30 cellular contexts compared by ENCODE assay signal in the genomic region with DNA sequence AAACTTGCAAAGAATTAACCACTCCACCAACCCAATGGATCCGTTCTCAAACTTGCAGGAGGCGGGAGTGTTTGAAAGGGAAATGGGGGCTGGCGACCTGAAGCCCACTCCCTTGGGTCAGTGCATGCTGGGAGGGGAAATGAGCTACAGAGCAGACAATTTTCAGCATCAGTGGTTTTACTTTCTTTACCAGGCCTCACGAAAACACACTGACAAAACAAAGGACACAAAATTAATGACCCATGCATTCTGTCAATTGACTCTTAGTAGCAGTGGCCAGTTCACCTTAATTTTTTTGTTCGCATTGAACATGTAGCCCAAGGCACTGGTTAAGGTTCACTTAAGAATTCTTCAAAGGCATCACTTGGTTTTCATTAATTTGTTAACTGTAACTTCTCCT.
"Had no signal": no experiment of that assay in that cellular context is flagged by ENCODE, and none has a peak within 500 bp of the region (broad histone marks: within the 10 kb centered on the region; RNA-seq: fewer than 3 reads in every experiment).

No MANE protein-coding gene starts in this region.

- H3K36me3 Mint-ChIP-seq: activated naive CD8-positive, alpha-beta T cell; naive thymus-derived CD4-positive, alpha-beta T cell; stimulated activated memory B cell treated with anti-CD40 and anti-IgM and Interleukin-4, amounts not matched to agents 10 μg/mL and 1 μg/mL and 100 μg/mL, for 72 hours had no signal

- ATAC-seq: activated CD4-positive, alpha-beta T cell treated with anti-CD3 and anti-CD28 coated beads for 36 hours; heart right ventricle; left lung; naive thymus-derived CD4-positive, alpha-beta T cell; stimulated activated memory B cell treated with anti-CD40 and anti-IgM and Interleukin-4, amounts not matched to agents 10 μg/mL and 1 μg/mL and 100 μg/mL, for 72 hours had no signal

- H3K4me2 ChIP-seq: smooth muscle cell had no signal

- H3K4me1 Mint-ChIP-seq: activated CD4-positive, alpha-beta T cell treated with anti-CD3 and anti-CD28 coated beads for 36 hours; naive thymus-derived CD4-positive, alpha-beta T cell; stimulated activated memory B cell treated with anti-CD40 and anti-IgM and Interleukin-4, amounts not matched to agents 10 μg/mL and 1 μg/mL and 100 μg/mL, for 72 hours had no signal

- H3K27me3 Mint-ChIP-seq: activated B cell treated with CpG ODN at 0.5 μM for 24 hours; activated T-cell treated with anti-CD3 and anti-CD28 coated beads, Interleukin-2, amount 50 U/mL, for 24 hours; stimulated activated memory B cell treated with anti-CD40 and anti-IgM and Interleukin-4, amounts not matched to agents 10 μg/mL and 1 μg/mL and 100 μg/mL, for 72 hours had no signal

- H3K36me3 ChIP-seq: adrenal gland, ascending aorta, brain microvascular endothelial cell, heart right ventricle, left lung, neutrophil, sigmoid colon, stomach, suprapubic skin, tibial nerve had no signal

- H3K4me3 ChIP-seq: adrenal gland, ascending aorta, heart right ventricle, left lung, lung, sigmoid colon, smooth muscle cell, stomach, suprapubic skin, tibial nerve had no signal

- H3K9me3 Mint-ChIP-seq: activated B cell treated with CpG ODN at 0.5 μM for 24 hours; activated T-cell treated with anti-CD3 and anti-CD28 coated beads, Interleukin-2, amount 50 U/mL, for 24 hours; activated T-helper 2 cell treated with anti-CD3 and anti-CD28 coated beads, Interferon-gamma antibody, Interleukin-2, Interleukin-4, amounts not matched to agents 10 μg/mL and 5 μg/mL and 100 μg/mL, durations not matched to agents 14 hours and 24 hours and 36 hours; stimulated activated memory B cell treated with anti-CD40 and anti-IgM and Interleukin-4, amounts not matched to agents 10 μg/mL and 1 μg/mL and 100 μg/mL, for 72 hours had no signal

- H3K27ac ChIP-seq: adrenal gland, ascending aorta, brain microvascular endothelial cell, heart right ventricle, left lung, neutrophil, sigmoid colon, stomach, suprapubic skin, tibial nerve had no signal

- DNase-seq: activated B cell treated with CpG ODN at 0.5 μM for 24 hours; activated CD4-positive, alpha-beta T cell treated with anti-CD3 and anti-CD28 coated beads for 36 hours; activated CD4-positive, alpha-beta T cell treated with anti-CD3 and anti-CD28 coated beads, Interleukin-2, amount 50 U/mL, for 4 hours; activated CD8-positive, alpha-beta memory T cell treated with anti-CD3 and anti-CD28 coated beads for 24 hours; activated CD8-positive, alpha-beta memory T cell treated with anti-CD3 and anti-CD28 coated beads, Interleukin-2, amount 50 U/mL, for 4 hours; activated naive CD4-positive, alpha-beta T cell; activated T-cell treated with anti-CD3 and anti-CD28 coated beads, Interleukin-2, amount 50 U/mL, for 24 hours; adrenal gland; brain microvascular endothelial cell; caudate nucleus; dermis blood vessel endothelial cell; effector CD8-positive, alpha-beta T cell; erythroblast; foreskin fibroblast; heart right ventricle; left lung; naive thymus-derived CD4-positive, alpha-beta T cell; sigmoid colon; stimulated activated CD4-positive, alpha-beta T cell treated with anti-CD3 and anti-CD28 coated beads, Interleukin-15, amount 100 ng/mL, for 24 hours; stomach; T1000 had no signal

- H3K4me3 Mint-ChIP-seq: activated B cell treated with CpG ODN at 0.5 μM for 24 hours; activated CD4-positive, alpha-beta T cell treated with anti-CD3 and anti-CD28 coated beads for 36 hours; activated naive CD8-positive, alpha-beta T cell; activated T-cell treated with anti-CD3 and anti-CD28 coated beads, Interleukin-2, amount 50 U/mL, for 24 hours; naive thymus-derived CD4-positive, alpha-beta T cell; stimulated activated memory B cell treated with anti-CD40 and anti-IgM and Interleukin-4, amounts not matched to agents 10 μg/mL and 1 μg/mL and 100 μg/mL, for 72 hours had no signal

- H3K27me3 ChIP-seq: ascending aorta, brain microvascular endothelial cell, heart right ventricle, left lung, sigmoid colon, stomach, suprapubic skin, tibial nerve had no signal

- H3K4me1 ChIP-seq: adrenal gland, sigmoid colon, suprapubic skin, tibial nerve had no signal

- H3K27ac Mint-ChIP-seq: activated B cell treated with CpG ODN at 0.5 μM for 24 hours; activated CD4-positive, alpha-beta T cell treated with anti-CD3 and anti-CD28 coated beads for 36 hours; activated naive CD8-positive, alpha-beta T cell; activated T-cell treated with anti-CD3 and anti-CD28 coated beads, Interleukin-2, amount 50 U/mL, for 24 hours; activated T-helper 2 cell treated with anti-CD3 and anti-CD28 coated beads, Interferon-gamma antibody, Interleukin-2, Interleukin-4, amounts not matched to agents 10 μg/mL and 5 μg/mL and 100 μg/mL, durations not matched to agents 14 hours and 24 hours and 36 hours; naive thymus-derived CD4-positive, alpha-beta T cell; stimulated activated memory B cell treated with anti-CD40 and anti-IgM and Interleukin-4, amounts not matched to agents 10 μg/mL and 1 μg/mL and 100 μg/mL, for 72 hours had no signal
